In genomic region chr2:55952415-55952814, GRCh38 we compare ENCODE assay signal across 13 cellular contexts. TPM values are rescaled to one million over a fixed set of nuclear protein-coding genes. Genes with fewer than 3 reads are reported as not detected.
"Had no signal": no experiment of that assay in that cellular context is flagged by ENCODE, and none has a peak within 500 bp of the region (broad histone marks: within the 10 kb centered on the region; RNA-seq: fewer than 3 reads in every experiment).

No MANE protein-coding gene starts in this region.

- H3K4me3 Mint-ChIP-seq: activated naive CD8-positive, alpha-beta T cell; activated T-cell treated with anti-CD3 and anti-CD28 coated beads, Interleukin-2, amount 50 U/mL, for 4 hours; mesothelial cell of epicardium; neural crest cell; stimulated activated naive CD8-positive, alpha-beta T cell treated with anti-CD3 and anti-CD28 coated beads, Interleukin-15, amount 100 ng/mL, for 72 hours had no signal

- H3K4me3 ChIP-seq: gastroesophageal sphincter, ovary, thoracic aorta had no signal

- H3K4me1 ChIP-seq: gastroesophageal sphincter had no signal

- H3K9me3 ChIP-seq: gastroesophageal sphincter, ovary, thoracic aorta had no signal

- H3K9me3 Mint-ChIP-seq: activated T-cell treated with anti-CD3 and anti-CD28 coated beads, Interleukin-2, amount 50 U/mL, for 4 hours; mesothelial cell of epicardium; neural crest cell; stimulated activated naive CD8-positive, alpha-beta T cell treated with anti-CD3 and anti-CD28 coated beads, Interleukin-15, amount 100 ng/mL, for 72 hours had no signal

- H3K27me3 ChIP-seq: gastroesophageal sphincter, ovary had no signal

- H3K36me3 ChIP-seq: gastroesophageal sphincter, ovary, thoracic aorta had no signal

- H3K27ac Mint-ChIP-seq: activated naive CD8-positive, alpha-beta T cell; mesothelial cell of epicardium; stimulated activated naive CD8-positive, alpha-beta T cell treated with anti-CD3 and anti-CD28 coated beads, Interleukin-15, amount 100 ng/mL, for 72 hours had no signal

- H3K36me3 Mint-ChIP-seq: activated naive CD8-positive, alpha-beta T cell; mesothelial cell of epicardium had no signal

- H3K27ac ChIP-seq: gastroesophageal sphincter, ovary, thoracic aorta had no signal

- H3K4me1 Mint-ChIP-seq: neural crest cell; stimulated activated naive CD8-positive, alpha-beta T cell treated with anti-CD3 and anti-CD28 coated beads, Interleukin-15, amount 100 ng/mL, for 72 hours had no signal

- DNase-seq: activated CD4-positive, alpha-beta T cell treated with anti-CD3 and anti-CD28 coated beads, Interleukin-2, amount 50 U/mL, for 48 hours; activated gamma-delta T cell; activated T-cell treated with anti-CD3 and anti-CD28 coated beads, Interleukin-2, amount 50 U/mL, for 4 hours; hippocampal formation; ovary; stimulated activated CD4-positive, alpha-beta T cell treated with anti-CD3 and anti-CD28 coated beads, Interleukin-4, amount 100 ng/mL, for 1 hour; stimulated activated naive CD8-positive, alpha-beta T cell treated with anti-CD3 and anti-CD28 coated beads, Interleukin-15, amount 100 ng/mL, for 72 hours had no signal

RNA-seq across cellular contexts. Expression of gene EFEMP1, which starts 28.8 kb away (rescaled TPM):
- total RNA-seq: T-helper 1 cell treated with Interleukin-12 subunit alpha and Interleukin-12 subunit beta and Interleukin-4 antibody, amounts not matched to agents 30 ng/mL and 1 ng/mL, for 36 hours had no signal
